Comparison of ENCODE assay signal across 9 cellular contexts in genomic region chr6:98844244-98845161, GRCh38. TPM values are rescaled to one million over a fixed set of nuclear protein-coding genes. Genes with fewer than 3 reads are reported as not detected.
DNase-seq lines count a peak whose midpoint lies in the region; ATAC-seq and TF ChIP-seq lines count a peak whose summit lies in the region.
"Had no signal": no experiment of that assay in that cellular context is flagged by ENCODE, and none has a peak within 500 bp of the region (broad histone marks: within the 10 kb centered on the region; RNA-seq: fewer than 3 reads in every experiment).

No MANE protein-coding gene starts in this region.

- DNase-seq in GM06990 (ENCODE audit: extremely low read depth, insufficient read length) (no peak), NCI-H526 treated with DMSO at 0.1 percent for 48 hours (lab: John Stamatoyannopoulos, UW) (peak; percentile 62), endothelial cell (ENCODE audit: low spot score) (peak; percentile 33), psoas muscle (no peak), NCI-H1105 (lab: John Stamatoyannopoulos, UW) (no peak), CD1c-positive myeloid dendritic cell (ENCODE audit: extremely low spot score) (no peak)

- H3K27me3 Mint-ChIP-seq in endothelial cell (ENCODE audit: unreplicated experiment): peaks cover 28% of the 10 kb centered on the region

- H3K27ac ChIP-seq in psoas muscle: no peak overlapping the region

- ATAC-seq in psoas muscle (no peak), HG03520 (IDR thresholded peaks at IDR 0.05; ENCODE audit: unreplicated experiment) (no peak)

- H3K36me3 Mint-ChIP-seq in endothelial cell (ENCODE audit: low read depth, unreplicated experiment): no peaks in the 10 kb centered on the region

- H3K9me3 Mint-ChIP-seq in endothelial cell (ENCODE audit: unreplicated experiment): no peaks in the 10 kb centered on the region

- no peaks in the 10 kb centered on the region for H3K36me3 ChIP-seq in GM06990 (ENCODE audit: control insufficient read depth, insufficient read depth, low read length)
- H3K36me3 ChIP-seq in psoas muscle (ENCODE audit: insufficient read depth in 1 of 2, low read depth in 1 of 2): no peaks in the 10 kb centered on the region

- no peaks in the 10 kb centered on the region; the same call in 1 of the 2 replicates for H3K27me3 ChIP-seq in GM06990 (replicated peaks; ENCODE audit: control insufficient read depth, insufficient read depth, low read length)
- H3K27me3 ChIP-seq in psoas muscle (ENCODE audit: insufficient read depth in 3 of 3, low read length in 2 of 3): peaks cover 3 to 99% (median 37%) of the 10 kb centered on the region in 3 donors

- peak overlapping the region; percentile 65 for H3K4me3 Mint-ChIP-seq in endothelial cell (ENCODE audit: unreplicated experiment)

- peaks cover 47% of the 10 kb centered on the region for H3K4me1 Mint-ChIP-seq in endothelial cell (ENCODE audit: unreplicated experiment)

- 6 to 8% (median 7%) methylated on average over 45 to 48 of the region's 48 CpGs for WGBS in psoas muscle, 3 donors

- peaks cover 5% of the 10 kb centered on the region for H3K4me1 ChIP-seq in psoas muscle

- H3K4me3 ChIP-seq in GM06990 (replicated peaks; ENCODE audit: low read depth, low read length) (peak overlapping the region; percentile 4; the same call in 1 of the 2 replicates), psoas muscle (peak overlapping the region; percentile 44)

- TF ChIP-seq CTCF in GM06990 (IDR thresholded peaks at IDR 0.05; ENCODE audit: insufficient read depth, low read length, poor library complexity, severe bottlenecking): no peak
- TF ChIP-seq CTCF in endothelial cell (IDR thresholded peaks at IDR 0.05; ENCODE audit: unreplicated experiment): no peak
- TF ChIP-seq CTCF in psoas muscle (IDR thresholded peaks at IDR 0.05): no peak

- no peaks in the 10 kb centered on the region for H3K9me3 ChIP-seq in psoas muscle

- peak overlapping the region; percentile 57 for H3K27ac Mint-ChIP-seq in endothelial cell (ENCODE audit: unreplicated experiment)

- intact Hi-C loops in psoas muscle (cut with DNase I): loop anchor here in 1 of 2 donors (5.0 to 10.0 kb wide), 2 partner anchors 280 to 1347 kb away; no protein-coding TSS in a partner anchor

RNA-seq across cellular contexts. Expression of gene POU3F2, which starts 10.1 kb away (rescaled TPM):
- total RNA-seq in endothelial cell (ENCODE audit: unreplicated experiment) (0.08 TPM), psoas muscle (not detected)
- under 1 TPM in 1 of 3 donors, not detected in 2; 0.01 TPM for polyA plus RNA-seq in psoas muscle
- total RNA-seq: kidney epithelial cell, LHCN-M2 had no signal

Comparison
In these comparisons a context has a peak if more than half of its experiments do, and no peak if none do; other contexts are left out.
1. DNase-seq: peak in NCI-H526 treated with DMSO at 0.1 percent for 48 hours (single experiment) and endothelial cell (single experiment); none in GM06990 (single experiment), psoas muscle (0 of 2), NCI-H1105 (single experiment) and CD1c-positive myeloid dendritic cell (single experiment).